Comparison of ENCODE assay signal across 8 cellular contexts in the genomic region with DNA sequence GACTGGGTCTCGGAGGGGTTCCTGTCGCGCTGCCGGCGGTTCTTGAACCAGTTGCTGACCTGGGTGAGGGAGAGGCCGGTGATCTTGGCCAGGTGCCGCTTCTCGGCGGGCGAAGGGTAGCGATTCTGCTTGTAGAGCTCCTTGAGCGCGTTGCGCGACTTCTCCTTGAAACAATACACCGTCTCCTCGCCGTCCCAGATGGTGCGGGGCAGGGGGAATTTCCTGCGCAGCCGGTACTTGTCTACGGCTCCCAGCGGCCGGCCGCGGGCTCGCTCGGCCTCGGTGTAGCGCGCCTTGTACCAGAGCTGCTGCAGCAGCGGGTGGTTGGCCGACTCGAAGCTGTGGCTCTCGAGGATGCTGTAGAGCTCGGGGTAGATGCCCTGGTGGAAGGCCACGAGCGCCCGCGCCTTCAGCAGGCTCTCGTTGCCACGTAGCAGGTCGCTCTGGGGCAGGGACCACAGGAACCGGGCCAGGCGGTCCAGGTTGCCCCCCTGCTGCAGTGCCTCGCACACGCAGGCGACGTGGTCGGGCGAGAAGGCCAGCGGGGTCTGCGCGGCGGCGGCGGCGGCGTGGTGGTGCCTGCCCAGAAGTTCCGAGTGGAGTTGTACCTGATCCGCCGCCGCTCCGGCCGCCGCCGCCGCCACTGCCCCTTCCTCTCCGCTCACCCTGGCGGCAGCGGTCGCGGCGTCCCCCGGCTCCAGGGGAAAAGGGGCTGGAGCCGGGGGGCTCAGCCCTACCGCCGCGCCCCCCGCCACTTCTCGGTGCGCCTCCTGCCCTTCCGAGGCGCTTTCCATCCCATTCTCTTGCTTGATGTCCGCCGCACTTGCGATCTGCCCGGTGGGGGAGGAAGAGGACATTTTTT. TPM values are rescaled to one million over a fixed set of nuclear protein-coding genes. Genes with fewer than 3 reads are reported as not detected.
DNase-seq lines count a peak whose midpoint lies in the region; ATAC-seq and TF ChIP-seq lines count a peak whose summit lies in the region.

No MANE protein-coding gene starts in this region.

- H3K9me3 Mint-ChIP-seq in activated CD4-positive, alpha-beta T cell treated with anti-CD3 and anti-CD28 coated beads, Interleukin-2, amount 10 ng/mL, durations not matched to agents 24 days and 14 days = peaks cover 9% of the 10 kb centered on the region
- H3K9me3 Mint-ChIP-seq in endothelial cell (ENCODE audit: unreplicated experiment) = no peaks in the 10 kb centered on the region

- H3K36me3 ChIP-seq in mucosa of descending colon (ENCODE audit: low read depth) (no peaks in the 10 kb centered on the region), tibial artery (no peaks in the 10 kb centered on the region)

- peak overlapping the region; percentile 77 to 88 for H3K27ac ChIP-seq in tibial artery

- H3K4me3 Mint-ChIP-seq in activated CD4-positive, alpha-beta T cell treated with anti-CD3 and anti-CD28 coated beads, Interleukin-2, amount 10 ng/mL, durations not matched to agents 24 days and 14 days = peak overlapping the region; percentile 90
- H3K4me3 Mint-ChIP-seq in endothelial cell (ENCODE audit: unreplicated experiment) = peak overlapping the region; percentile 97

- H3K27ac Mint-ChIP-seq in activated CD4-positive, alpha-beta T cell treated with anti-CD3 and anti-CD28 coated beads, Interleukin-2, amount 10 ng/mL, durations not matched to agents 24 days and 14 days = peak overlapping the region; percentile 25
- peak overlapping the region; percentile 44 for H3K27ac Mint-ChIP-seq in endothelial cell (ENCODE audit: unreplicated experiment)

- TF ChIP-seq CTCF in endothelial cell (IDR thresholded peaks at IDR 0.05; ENCODE audit: unreplicated experiment) (no peak), mucosa of descending colon (IDR thresholded peaks at IDR 0.05) (no peak), tibial artery (IDR thresholded peaks at IDR 0.05) (no peak)

- peak overlapping the region; percentile 1 for H3K4me3 ChIP-seq in mucosa of descending colon
- peak overlapping the region; percentile 71 to 76 for H3K4me3 ChIP-seq in tibial artery

- H3K36me3 Mint-ChIP-seq in activated CD4-positive, alpha-beta T cell treated with anti-CD3 and anti-CD28 coated beads, Interleukin-2, amount 10 ng/mL, durations not matched to agents 24 days and 14 days (ENCODE audit: low read depth) = peaks cover 3% of the 10 kb centered on the region
- H3K36me3 Mint-ChIP-seq in endothelial cell (ENCODE audit: low read depth, unreplicated experiment) = peaks cover 7% of the 10 kb centered on the region

- intact Hi-C loops in activated CD4-positive, alpha-beta T cell treated with anti-CD3 and anti-CD28 coated beads, Interleukin-2, amount 10 ng/mL, durations not matched to agents 24 days and 14 days (cut with micrococcal nuclease) = loop anchor here (1.0 to 10.0 kb wide), 6 partner anchors 11 to 471 kb away; a partner anchor contains a TSS
- intact Hi-C loops in mucosa of descending colon (cut with DNase I, micrococcal nuclease) = no loop called here
- intact Hi-C loops in tibial artery (cut with DNase I; ENCODE audit: low total_unique reads) = loop anchor here (5.0 kb wide), 1 partner anchor 71 kb away; no protein-coding TSS in a partner anchor

- H3K27me3 Mint-ChIP-seq in activated CD4-positive, alpha-beta T cell treated with anti-CD3 and anti-CD28 coated beads, Interleukin-2, amount 10 ng/mL, durations not matched to agents 24 days and 14 days = peaks cover 74% of the 10 kb centered on the region
- peaks cover 9% of the 10 kb centered on the region for H3K27me3 Mint-ChIP-seq in endothelial cell (ENCODE audit: unreplicated experiment)

- H3K4me1 Mint-ChIP-seq in activated CD4-positive, alpha-beta T cell treated with anti-CD3 and anti-CD28 coated beads, Interleukin-2, amount 10 ng/mL, durations not matched to agents 24 days and 14 days = peaks cover 24% of the 10 kb centered on the region
- peaks cover 7% of the 10 kb centered on the region for H3K4me1 Mint-ChIP-seq in endothelial cell (ENCODE audit: unreplicated experiment)

- H3K9me3 ChIP-seq in mucosa of descending colon = no peaks in the 10 kb centered on the region
- no peaks in the 10 kb centered on the region for H3K9me3 ChIP-seq in tibial artery

- DNase-seq in COLO668 (lab: John Stamatoyannopoulos, UW; ENCODE audit: unreplicated experiment) (peak; percentile 80), LHCN-M2 (ENCODE audit: low read depth) (peak; percentile 41), endothelial cell (ENCODE audit: low spot score) (peak; percentile 56), mucosa of descending colon (peak; percentile 24 to 50 (median 41)), tibial artery (peak; percentile 45 to 75)
- peak; percentile 78 for DNase-seq in activated CD4-positive, alpha-beta T cell treated with anti-CD3 and anti-CD28 coated beads, Interleukin-2, amount 10 ng/mL, durations not matched to agents 24 days and 14 days

- ATAC-seq in GM21367 (IDR thresholded peaks at IDR 0.05; ENCODE audit: unreplicated experiment) = peak; percentile 41
- ATAC-seq in mucosa of descending colon = peak; percentile 65
- ATAC-seq in HG02763 (IDR thresholded peaks at IDR 0.05; ENCODE audit: unreplicated experiment) = no peak

- peaks cover 21% of the 10 kb centered on the region for H3K4me1 ChIP-seq in mucosa of descending colon (ENCODE audit: low read depth)
- H3K4me1 ChIP-seq in tibial artery = peaks cover 0 to 22% (median 9%) of the 10 kb centered on the region in 4 donors

- H3K27me3 ChIP-seq in tibial artery = peaks cover 0 to 2% of the 10 kb centered on the region in 2 donors

RNA-seq across cellular contexts. Expression of a gene that starts 0.7 kb away (rescaled TPM):
- total RNA-seq in LHCN-M2 (2014; rRNA removed) (21.7 and 29.2 TPM in 2 replicates), endothelial cell (ENCODE audit: unreplicated experiment) (6.3 TPM), mucosa of descending colon (under 1 TPM; 0.12 to 0.82 (median 0.14) TPM)
- 2.9 TPM for polyA plus RNA-seq in LHCN-M2 (2012)
- 0.23 and 0.52 TPM in 2 replicates for total RNA-seq in activated CD4-positive, alpha-beta T cell treated with anti-CD3 and anti-CD28 coated beads, Interleukin-2, amount 10 ng/mL, durations not matched to agents 24 days and 14 days

RNA-seq across cellular contexts. Expression of a gene that starts 11.1 kb away (rescaled TPM):
- total RNA-seq in LHCN-M2 (2014; rRNA removed) = 56.5 and 77.8 TPM in 2 replicates
- polyA plus RNA-seq in LHCN-M2 (2012) = 33.0 TPM
- total RNA-seq in activated CD4-positive, alpha-beta T cell treated with anti-CD3 and anti-CD28 coated beads, Interleukin-2, amount 10 ng/mL, durations not matched to agents 24 days and 14 days = 42.6 and 45.0 TPM in 2 replicates
- total RNA-seq in endothelial cell (ENCODE audit: unreplicated experiment) = 27.8 TPM
- 10 to 100 TPM; 13.4 to 19.8 (median 14.3) TPM for total RNA-seq in mucosa of descending colon

Comparison
In these comparisons a context has a peak if more than half of its experiments do, and no peak if none do; other contexts are left out.
1. intact Hi-C loops: an anchor here in activated CD4-positive, alpha-beta T cell treated with anti-CD3 and anti-CD28 coated beads, Interleukin-2, amount 10 ng/mL, durations not matched to agents 24 days and 14 days (1.0 to 10.0 kb wide) and tibial artery (5.0 kb wide); none called in mucosa of descending colon.